In genomic region chr17:82010575-82011525, GRCh38 we compare ENCODE assay signal across 31 cellular contexts.
"Had no signal": no experiment of that assay in that cellular context is flagged by ENCODE, and none has a peak within 500 bp of the region (broad histone marks: within the 10 kb centered on the region; RNA-seq: fewer than 3 reads in every experiment).

No MANE protein-coding gene starts in this region.

- FAIRE-seq: astrocyte, bronchial epithelial cell had no signal

- H3K9me3 ChIP-seq: esophagus muscularis mucosa, gastrocnemius medialis, heart left ventricle had no signal

- DNase-seq: activated B cell treated with CpG ODN at 0.5 μM for 24 hours; activated CD4-positive, alpha-beta T cell treated with anti-CD3 and anti-CD28 coated beads for 48 hours; activated CD4-positive, alpha-beta T cell treated with anti-CD3 and anti-CD28 coated beads, Interleukin-2, amount 50 U/mL, for 1 hour; activated CD4-positive, alpha-beta T cell treated with anti-CD3 and anti-CD28 coated beads, Interleukin-2, amount 50 U/mL, for 48 hours; activated CD8-positive, alpha-beta memory T cell treated with anti-CD3 and anti-CD28 coated beads for 24 hours; activated CD8-positive, alpha-beta T cell treated with anti-CD3 and anti-CD28 coated beads for 36 hours; activated effector memory CD4-positive, alpha-beta T cell treated with Interleukin-2 at 50 U/mL for 16 hours; activated gamma-delta T cell treated with Interleukin-2 at 50 U/mL for 16 hours; activated naive CD4-positive, alpha-beta T cell treated with anti-CD3 and anti-CD28 coated beads, Interleukin-2, amount 50 U/mL, for 16 hours; activated naive CD4-positive, alpha-beta T cell treated with Interleukin-2 at 50 U/mL for 16 hours; activated T-cell treated with anti-CD3 and anti-CD28 coated beads, Interleukin-2, amount 50 U/mL, for 4 hours; amniotic stem cell; anterior cingulate cortex; brain microvascular endothelial cell; dorsolateral prefrontal cortex; effector CD4-positive, alpha-beta T cell; effector memory CD8-positive, alpha-beta T cell; erythroblast; foreskin keratinocyte; gastrocnemius medialis; glutamatergic neuron; heart left ventricle; T-helper 17 cell; T1000; WERI-Rb-1 had no signal

- H3K27me3 ChIP-seq: brain microvascular endothelial cell, dorsolateral prefrontal cortex, esophagus muscularis mucosa, gastrocnemius medialis, heart left ventricle had no signal

- H3K4me3 ChIP-seq: coronary artery, dorsolateral prefrontal cortex, esophagus muscularis mucosa, gastrocnemius medialis, heart left ventricle had no signal

- H3K27ac ChIP-seq: brain microvascular endothelial cell, coronary artery, esophagus muscularis mucosa, foreskin keratinocyte, gastrocnemius medialis, WERI-Rb-1 had no signal

- ATAC-seq: activated CD4-positive, CD25-positive, alpha-beta regulatory T cell treated with anti-CD3 and anti-CD28 coated beads, Interleukin-2, amount 50 U/mL, for 24 hours; activated CD8-positive, alpha-beta T cell treated with anti-CD3 and anti-CD28 coated beads for 36 hours; activated T-cell treated with anti-CD3 and anti-CD28 coated beads, Interleukin-2, amount 50 U/mL, for 4 hours; activated T-helper 17 cell treated with anti-CD3 and anti-CD28 coated beads, Interleukin-2, amount 50 U/mL, for 72 hours; effector memory CD8-positive, alpha-beta T cell; foreskin keratinocyte; gastrocnemius medialis; heart left ventricle; T-helper 17 cell had no signal

- H3K36me3 ChIP-seq: brain microvascular endothelial cell had no signal
